In genomic region chr2:22497789-22498188, GRCh38 we compare ENCODE assay signal across 15 cellular contexts.
DNase-seq lines count a peak whose midpoint lies in the region; TF ChIP-seq lines count a peak whose summit lies in the region.
"Had no signal": no experiment of that assay in that cellular context is flagged by ENCODE, and none has a peak within 500 bp of the region (broad histone marks: within the 10 kb centered on the region; RNA-seq: fewer than 3 reads in every experiment).

No MANE protein-coding gene starts in this region.

- intact Hi-C loops in OCI-LY7 (cut with micrococcal nuclease; ENCODE audit: unreplicated experiment) (no loop called here), CD14-positive monocyte (cut with micrococcal nuclease) (no loop called here)

- peak; percentile 17 to 25 for DNase-seq in NCI-H524 (lab: John Stamatoyannopoulos, UW)
- DNase-seq in NCI-H524 treated with DMSO at 0.1 percent for 48 hours (lab: John Stamatoyannopoulos, UW), result no peak
- no peak for DNase-seq in MM.1S
- DNase-seq in OCI-LY7 (ENCODE audit: low spot score), result peak; percentile 11
- no peak for DNase-seq in CD14-positive monocyte (ENCODE audit: low spot score)
- DNase-seq in middle frontal gyrus (ENCODE audit: extremely low spot score, low spot score), result no peak
- no peak for DNase-seq in NCI-H1105 treated with DMSO at 0.1 percent for 48 hours (lab: John Stamatoyannopoulos, UW)
- DNase-seq: CD8-positive, alpha-beta T cell; H9; Kasumi-1; NCI-H1417 treated with DMSO at 0.1 percent for 48 hours; NCI-H2029; SIG-M5 had no signal

- H3K9me2 ChIP-seq in MM.1S (replicated peaks; ENCODE audit: insufficient read depth, low read length) (0 out of 2 replicates have a peak, but pooled peaks cover 2% of the 10 kb centered on the region), OCI-LY7 (ENCODE audit: insufficient read depth, low read length) (no peaks in the 10 kb centered on the region)

- no TSS peak for BruUV-seq in OCI-LY7 (replicated peaks; lab: Mats Ljungman, UMichigan)

- no peak overlapping the region for H3K4me3 ChIP-seq in MM.1S (ENCODE audit: low read length)
- H3K4me3 ChIP-seq in OCI-LY7 (ENCODE audit: low read depth, low read length, poor library complexity, severe bottlenecking), result no peak overlapping the region

- TF ChIP-seq CTCF in MM.1S (IDR thresholded peaks at IDR 0.05; ENCODE audit: low read length) (no peak), OCI-LY7 (conservative IDR thresholded peaks at IDR 0.05; ENCODE audit: low read length) (no peak), CD14-positive monocyte (IDR thresholded peaks at IDR 0.05) (no peak)

- no peak overlapping the region for H3K27ac Mint-ChIP-seq in CD14-positive monocyte
- H3K27ac Mint-ChIP-seq: CD8-positive, alpha-beta T cell; T-helper 1 cell treated with Interleukin-12 subunit alpha and Interleukin-12 subunit beta and Interleukin-4 antibody, amounts not matched to agents 30 μg/mL and 1 μg/mL, for 36 hours had no signal

- H3K27ac ChIP-seq in MM.1S (ENCODE audit: low read length) (no peak overlapping the region), OCI-LY7 (ENCODE audit: low read depth, low read length, poor library complexity, severe bottlenecking) (no peak overlapping the region), temporal lobe (ENCODE audit: low read depth, low read length) (peak overlapping the region; percentile 31)

- H2AFZ ChIP-seq in MM.1S (ENCODE audit: low read length), result peak overlapping the region; percentile 71
- H2AFZ ChIP-seq in OCI-LY7 (ENCODE audit: low read length), result peak overlapping the region; percentile 94

- H3K4me3 Mint-ChIP-seq in CD14-positive monocyte, result no peak overlapping the region
- H3K4me3 Mint-ChIP-seq: CD8-positive, alpha-beta T cell; H9; T-helper 1 cell treated with Interleukin-12 subunit alpha and Interleukin-12 subunit beta and Interleukin-4 antibody, amounts not matched to agents 30 μg/mL and 1 μg/mL, for 36 hours had no signal

- H3K36me3 ChIP-seq in MM.1S (replicated peaks; ENCODE audit: insufficient read depth, low read length), result no peaks in the 10 kb centered on the region
- H3K36me3 ChIP-seq in OCI-LY7 (ENCODE audit: insufficient read depth, low read length), result no peaks in the 10 kb centered on the region

- no peaks in the 10 kb centered on the region for H3K4me1 Mint-ChIP-seq in CD14-positive monocyte

- H3F3A ChIP-seq in MM.1S (ENCODE audit: insufficient read depth, low read length), result no peaks in the 10 kb centered on the region

- H3K27me3 Mint-ChIP-seq in CD14-positive monocyte (ENCODE audit: low read depth in 3 of 3), result peaks cover 0 to 1% (median 0%) of the 10 kb centered on the region in 3 donors

- H3K36me3 Mint-ChIP-seq in CD14-positive monocyte, result no peaks in the 10 kb centered on the region
- H3K36me3 Mint-ChIP-seq: CD8-positive, alpha-beta T cell had no signal

- no peaks in the 10 kb centered on the region for H3K27me3 ChIP-seq in MM.1S (replicated peaks; ENCODE audit: insufficient read depth, low read length)

- H3K4me2 ChIP-seq in MM.1S (ENCODE audit: low read depth, low read length) (no peak overlapping the region), OCI-LY7 (ENCODE audit: low read length) (no peak overlapping the region)

- POLR2A ChIA-PET in OCI-LY7 (lab: Charles Lee), result interaction anchor here (0.7 kb wide), 1 partner anchor 47 kb away, joined by 3 read pairs; no protein-coding TSS in a partner anchor

- H3K79me2 ChIP-seq in MM.1S (ENCODE audit: low read length) (no peaks in the 10 kb centered on the region), OCI-LY7 (ENCODE audit: insufficient read depth, low read depth, low read length) (no peaks in the 10 kb centered on the region)

- no peaks in the 10 kb centered on the region for H3K4me1 ChIP-seq in MM.1S (ENCODE audit: low read length)
- H3K4me1 ChIP-seq in OCI-LY7 (ENCODE audit: insufficient read depth, low read length, poor library complexity, severe bottlenecking), result no peaks in the 10 kb centered on the region

- H4K20me1 ChIP-seq in MM.1S (ENCODE audit: insufficient read depth, low read length) (no peaks in the 10 kb centered on the region), OCI-LY7 (ENCODE audit: insufficient read depth, low read length) (no peaks in the 10 kb centered on the region)

- H3K9ac ChIP-seq in MM.1S (ENCODE audit: low read length), result no peak overlapping the region

- CTCF ChIA-PET in OCI-LY7 (lab: Charles Lee; ENCODE audit: unreplicated experiment), result no interaction called here

- no peaks in the 10 kb centered on the region for H3K9me3 ChIP-seq in MM.1S (replicated peaks; ENCODE audit: insufficient read depth, low read length)
- H3K9me3 ChIP-seq in OCI-LY7 (ENCODE audit: low read length), result no peaks in the 10 kb centered on the region

- H3K9me3 Mint-ChIP-seq in CD14-positive monocyte, result peaks cover 0 to 12% (median 3%) of the 10 kb centered on the region in 7 donors
- H3K9me3 Mint-ChIP-seq: H9 had no signal

Comparison
In these comparisons a context has a peak if more than half of its experiments do, and no peak if none do; other contexts are left out.
1. DNase-seq: peak in NCI-H524 (2 of 2) and OCI-LY7 (single experiment); none in NCI-H524 treated with DMSO at 0.1 percent for 48 hours (single experiment), MM.1S (single experiment), CD14-positive monocyte (single experiment), middle frontal gyrus (single experiment) and NCI-H1105 treated with DMSO at 0.1 percent for 48 hours (single experiment).